8 cellular contexts compared by ENCODE assay signal in the genomic region with DNA sequence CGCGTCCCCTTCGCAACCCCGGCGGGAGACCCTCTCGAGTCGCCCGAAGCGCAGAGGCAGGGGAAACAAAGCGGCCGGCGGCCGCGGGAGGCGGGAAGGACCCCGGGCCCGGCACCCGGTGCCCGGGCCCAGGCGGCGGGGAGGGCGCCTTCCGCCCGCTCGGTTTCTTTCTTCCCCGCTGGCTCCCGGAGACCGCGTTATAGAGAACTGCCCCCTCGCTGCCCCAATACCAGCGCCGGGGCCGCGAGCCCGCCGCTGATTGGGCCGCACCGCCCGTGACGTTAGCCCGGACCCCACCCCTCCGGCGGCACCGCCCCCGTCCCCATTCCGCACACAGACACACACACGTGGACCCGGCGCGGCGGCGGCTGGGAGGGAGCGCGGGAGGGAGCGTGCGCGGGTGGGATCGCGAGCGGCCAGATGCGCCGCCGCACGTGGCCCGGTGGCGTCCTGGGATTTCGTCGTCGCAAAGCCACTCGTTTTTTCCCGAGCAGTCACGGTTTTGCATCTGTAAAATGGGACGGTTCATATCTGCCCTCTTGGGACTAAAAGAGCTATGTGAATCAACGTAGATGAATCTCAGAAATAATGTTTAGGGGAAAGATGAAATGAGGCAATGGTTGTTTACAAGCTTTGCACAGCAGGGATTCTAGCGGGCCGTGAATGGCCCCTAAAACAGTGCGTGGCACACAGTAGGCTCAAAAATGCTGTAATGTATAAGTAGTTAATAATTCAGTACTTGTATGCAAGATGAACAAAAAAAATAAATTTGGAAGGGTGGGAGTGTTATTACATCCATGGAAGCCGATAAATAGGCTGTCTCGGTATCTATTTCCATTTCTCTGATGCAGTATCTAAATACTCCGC. TPM values are rescaled to one million over a fixed set of nuclear protein-coding genes. Genes with fewer than 3 reads are reported as not detected.
DNase-seq lines count a peak whose midpoint lies in the region; ATAC-seq and TF ChIP-seq lines count a peak whose summit lies in the region.

A gene (minus strand): TSS at position 209 of the 867 bp plus-strand sequence. CDS start 462 bp downstream, outside the sequence.

- H3K27me3 ChIP-seq in Panc1 (ENCODE audit: control insufficient read depth, insufficient read depth, low read length) (no peaks in the 10 kb centered on the region), fibroblast of lung (ENCODE audit: control insufficient read depth, insufficient read depth, low read length) (peaks cover 42% of the 10 kb centered on the region)

- in situ Hi-C loops in KBM-7 (cut with MboI; ENCODE audit: low pct_unique_long_range_greater_than_20kb, low sequenced_read_pairs): loop anchor here (10.0 kb wide), 1 partner anchor 60 kb away; a partner anchor contains a TSS
- in situ Hi-C loops in Panc1 (cut with HindIII; ENCODE audit: low pct_unique_long_range_greater_than_20kb, low sequenced_read_pairs): no loop called here

- TF ChIP-seq CTCF in Panc1 (IDR thresholded peaks at IDR 0.05) (no peak), fibroblast of lung (conservative IDR thresholded peaks at IDR 0.05 in 1 of 2, IDR thresholded peaks at IDR 0.05 in 1 of 2; ENCODE audit: low read depth in 1 of 2, low read length in 2 of 2) (no peak)

- CTCF ChIA-PET in Panc1 (lab: Charles Lee): interaction anchor here (0.6 to 1.1 kb wide), 2 partner anchors 59 to 142 kb away, joined by 6 read pairs; no protein-coding TSS in a partner anchor

- H3K27ac Mint-ChIP-seq in natural killer cell treated with Interleukin-12 subunit alpha and Interleukin-12 subunit beta and Interleukin-15 and Interleukin-18, amount 100 ng/mL, for 72 hours: peak within 1 kb of the TSS; percentile 38 to 88

- no peaks in the 10 kb centered on the region for H3K79me2 ChIP-seq in fibroblast of lung (ENCODE audit: control insufficient read depth, insufficient read depth, low read length)

- peaks cover 9 to 15% of the 10 kb centered on the region in 2 donors for H3K27me3 Mint-ChIP-seq in natural killer cell treated with Interleukin-12 subunit alpha and Interleukin-12 subunit beta and Interleukin-15 and Interleukin-18, amount 100 ng/mL, for 72 hours

- H3K4me3 Mint-ChIP-seq in natural killer cell treated with Interleukin-12 subunit alpha and Interleukin-12 subunit beta and Interleukin-15 and Interleukin-18, amount 100 ng/mL, for 72 hours: peak within 1 kb of the TSS; percentile 56

- H3K4me1 ChIP-seq in Panc1 (ENCODE audit: control insufficient read depth, insufficient read depth, low read length) (peaks cover 10% of the 10 kb centered on the region), fibroblast of lung (ENCODE audit: control insufficient read depth, extremely low read depth, insufficient read depth, low read length) (peaks cover 2% of the 10 kb centered on the region)

- H3K9me3 Mint-ChIP-seq in natural killer cell treated with Interleukin-12 subunit alpha and Interleukin-12 subunit beta and Interleukin-15 and Interleukin-18, amount 100 ng/mL, for 72 hours: no peaks in the 10 kb centered on the region

- H3K36me3 Mint-ChIP-seq in natural killer cell treated with Interleukin-12 subunit alpha and Interleukin-12 subunit beta and Interleukin-15 and Interleukin-18, amount 100 ng/mL, for 72 hours: no peaks in the 10 kb centered on the region

- H4K20me1 ChIP-seq in fibroblast of lung (ENCODE audit: control insufficient read depth, extremely low read depth, insufficient read depth, low read length): no peaks in the 10 kb centered on the region

- peaks cover 28 to 39% of the 10 kb centered on the region in 2 donors for H3K4me1 Mint-ChIP-seq in natural killer cell treated with Interleukin-12 subunit alpha and Interleukin-12 subunit beta and Interleukin-15 and Interleukin-18, amount 100 ng/mL, for 72 hours (ENCODE audit: low read depth in 2 of 2)

- H3K4me3 ChIP-seq in Panc1 (ENCODE audit: low read depth in 2 of 2, low read length in 2 of 2): peak within 1 kb of the TSS; percentile 59 to 62
- peak within 1 kb of the TSS in 1 of 4 experiments; percentile 55 for H3K4me3 ChIP-seq in fibroblast of lung (replicated peaks in 1 of 4; ENCODE audit: control extremely low read depth in 1 of 4, insufficient read depth in 1 of 4, low read depth in 3 of 4, low read length in 4 of 4)

- H3K36me3 ChIP-seq in Panc1 (ENCODE audit: control insufficient read depth, insufficient read depth, low read length) (no peaks in the 10 kb centered on the region), fibroblast of lung (ENCODE audit: control insufficient read depth, insufficient read depth, low read length) (no peaks in the 10 kb centered on the region)

- peak within 1 kb of the TSS; percentile 25 for H3K9ac ChIP-seq in fibroblast of lung (ENCODE audit: insufficient read depth, low read length)

- ATAC-seq in GM21367 (IDR thresholded peaks at IDR 0.05; ENCODE audit: unreplicated experiment) (peak; percentile 53), Panc1 (peak; percentile 88)
- ATAC-seq in natural killer cell treated with Interleukin-12 subunit alpha and Interleukin-12 subunit beta and Interleukin-15 and Interleukin-18, amount 100 ng/mL, for 72 hours: peak; percentile 93 to 98

- DNase-seq in COLO668 (lab: John Stamatoyannopoulos, UW; ENCODE audit: unreplicated experiment): peak; percentile 74
- DNase-seq in KBM-7: peak; percentile 87
- DNase-seq in Panc1 (ENCODE audit: low read depth, low spot score): no peak
- peak; percentile 94 to 96 for DNase-seq in activated T-cell treated with anti-CD3 and anti-CD28 coated beads, Interleukin-2, amount 50 U/mL, for 48 hours
- peak; percentile 68 to 79 for DNase-seq in fibroblast of lung (ENCODE audit: low read depth in 2 of 2)
- DNase-seq in natural killer cell treated with Interleukin-12 subunit alpha and Interleukin-12 subunit beta and Interleukin-15 and Interleukin-18, amount 100 ng/mL, for 72 hours (ENCODE audit: low spot score): peak; percentile 95
- peak; percentile 89 for DNase-seq in stimulated activated naive CD4-positive, alpha-beta T cell treated with Interleukin-2 at 50 U/mL for 16 hours (lab: John Stamatoyannopoulos, UW)

- H3K27ac ChIP-seq in Panc1 (ENCODE audit: low read length) (peak within 1 kb of the TSS; percentile 73), fibroblast of lung (ENCODE audit: insufficient read depth, low read length) (no peak within 1 kb of the TSS)

- H3K4me2 ChIP-seq in fibroblast of lung (ENCODE audit: extremely low read depth, insufficient read depth, low read length): peak within 1 kb of the TSS; percentile 75

- POLR2A ChIA-PET in Panc1 (lab: Charles Lee): interaction anchor here (0.6 kb wide), 1 partner anchor 71 kb away, joined by 3 read pairs; no protein-coding TSS in a partner anchor

- BruUV-seq in Panc1 (replicated peaks; lab: Mats Ljungman, UMichigan): no TSS peak

- intact Hi-C loops in Panc1 (cut with micrococcal nuclease; ENCODE audit: unreplicated experiment): loop anchor here (5.0 kb wide), 1 partner anchor 57 kb away; a partner anchor contains a TSS

- H2AFZ ChIP-seq in fibroblast of lung (ENCODE audit: low read length): no peak within 1 kb of the TSS

- no peaks in the 10 kb centered on the region for H3K9me3 ChIP-seq in Panc1 (ENCODE audit: control insufficient read depth, insufficient read depth, low read depth, low read length)
- H3K9me3 ChIP-seq in fibroblast of lung (ENCODE audit: control insufficient read depth, insufficient read depth, low read depth, low read length): no peaks in the 10 kb centered on the region

RNA-seq across cellular contexts. Expression of the gene that starts here (rescaled TPM):
- total RNA-seq in Panc1 (2021; ENCODE audit: unreplicated experiment) (19.9 TPM), fibroblast of lung (0.26 and 0.33 TPM in 2 replicates)
- 10.3 TPM for polyA plus RNA-seq in Panc1 (2012; ENCODE audit: insufficient read length)
- 0.14 and 0.24 TPM in 2 replicates for polyA plus RNA-seq in fibroblast of lung
- polyA plus RNA-seq in fibroblast of lung (2012): 0.44 and 0.48 TPM in 2 replicates
- 0.30 and 0.90 TPM in 2 replicates for polyA minus RNA-seq in fibroblast of lung (ENCODE audit: low replicate concordance)
- total RNA-seq in natural killer cell treated with Interleukin-12 subunit alpha and Interleukin-12 subunit beta and Interleukin-15 and Interleukin-18, amount 100 ng/mL, for 72 hours: 10 to 100 TPM; 20.5 to 41.0 TPM

Comparison
In these comparisons a context has a peak if more than half of its experiments do, and no peak if none do; other contexts are left out.
1. RNA of the gene that starts here (total RNA-seq): 20.5 to 41.0 TPM in natural killer cell treated with Interleukin-12 subunit alpha and Interleukin-12 subunit beta and Interleukin-15 and Interleukin-18, amount 100 ng/mL, for 72 hours and 19.9 TPM in Panc1 (single experiment); 0.26 to 0.33 TPM in fibroblast of lung; every median in the first group is over 10 times any median in the second.
2. Peak in DNase-seq, H3K9ac ChIP-seq and H3K4me2 ChIP-seq in fibroblast of lung; RNA of the gene not detected or under 1 TPM.
3. Peak in every context shown above with its lines, with median percentiles within 50 percentile points of each other: ATAC-seq.